ENCODE assay signal across 15 cellular contexts in the genomic region with DNA sequence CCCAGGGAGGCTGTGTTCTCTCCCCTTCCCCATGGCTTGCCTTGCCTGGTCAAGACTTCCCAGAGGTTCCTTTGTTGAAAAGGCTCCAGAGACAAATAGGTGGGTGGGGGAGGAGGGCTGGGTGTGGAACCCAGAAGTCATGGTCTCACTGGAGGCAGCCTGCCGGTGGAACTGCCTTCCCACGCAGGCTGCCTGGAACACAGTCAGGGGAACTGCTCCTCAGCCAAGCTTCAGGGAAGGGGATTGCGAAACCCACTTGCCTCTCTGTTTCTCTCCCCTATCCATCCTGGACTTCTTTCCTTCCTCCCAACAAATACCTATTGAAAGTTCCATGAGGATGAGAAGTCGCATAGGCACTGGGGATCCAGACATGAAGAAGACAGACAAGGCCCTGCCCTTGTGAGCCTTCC. TPM values are rescaled to one million over a fixed set of nuclear protein-coding genes. Genes with fewer than 3 reads are reported as not detected.
A peak's percentile ranks its signal among the peaks of the same experiment; 100 is the strongest.
DNase-seq lines count a peak whose midpoint lies in the region; FAIRE-seq and TF ChIP-seq lines count a peak whose summit lies in the region.
"Had no signal": no experiment of that assay in that cellular context is flagged by ENCODE, and none has a peak within 500 bp of the region (broad histone marks: within the 10 kb centered on the region; RNA-seq: fewer than 3 reads in every experiment).

No MANE protein-coding gene starts in this region.

- no peak overlapping the region for H3K14ac ChIP-seq in H1 (ENCODE audit: insufficient read length)

- DNase-seq in activated CD4-positive, alpha-beta T cell treated with anti-CD3 and anti-CD28 coated beads, Interleukin-2, amount 10 ng/mL, durations not matched to agents 24 days and 14 days, result peak; percentile 18
- no peak for DNase-seq in activated CD4-positive, alpha-beta T cell treated with anti-CD3 and anti-CD28 coated beads, Interleukin-2, amount 50 U/mL, for 48 hours
- peak in 1 of 2 experiments; percentile 33 for DNase-seq in H1 (ENCODE audit: low read depth in 1 of 2, low spot score in 2 of 2)
- DNase-seq in keratinocyte (ENCODE audit: low read depth, low spot score), result no peak
- peak; percentile 62 for DNase-seq in urothelium cell line (ENCODE audit: low spot score)
- DNase-seq in RCC 7860 (ENCODE audit: low spot score), result no peak
- no peak for DNase-seq in NCI-H2171 treated with DMSO at 0.1 percent for 48 hours (lab: John Stamatoyannopoulos, UW)
- DNase-seq in tibial nerve (ENCODE audit: low spot score in 2 of 2), result no peak
- DNase-seq: activated T-cell treated with anti-CD3 and anti-CD28 coated beads, Interleukin-2, amount 50 U/mL, for 24 hours; dermis blood vessel endothelial cell; DMS 273 treated with DMSO at 0.1 percent for 48 hours; NCI-H187; thyroid gland had no signal

- no peaks in the 10 kb centered on the region for H3K27me3 Mint-ChIP-seq in activated CD4-positive, alpha-beta T cell treated with anti-CD3 and anti-CD28 coated beads, Interleukin-2, amount 10 ng/mL, durations not matched to agents 24 days and 14 days

- H3K4me2 ChIP-seq in H1 (ENCODE audit: insufficient read depth in 1 of 2, low read depth in 2 of 2, low read length in 2 of 2), result no peak overlapping the region
- peak overlapping the region; percentile 65 for H3K4me2 ChIP-seq in keratinocyte (ENCODE audit: control insufficient read depth, extremely low read depth, insufficient read depth, low read depth, low read length)

- H3K4ac ChIP-seq in H1 (replicated peaks; ENCODE audit: insufficient read length, low read depth, low read length), result no peak overlapping the region

- TF ChIP-seq POLR2A in H1 (IDR thresholded peaks at IDR 0.05; ENCODE audit: control extremely low read depth in 1 of 2, low read depth in 2 of 2, low read length in 2 of 2) (no peak), tibial nerve (IDR thresholded peaks at IDR 0.05) (no peak)

- CTCF ChIA-PET in H1 (lab: Charles Lee; ENCODE audit: partially characterized antibody), result no interaction called here

- no peak overlapping the region for H4K5ac ChIP-seq in H1 (ENCODE audit: insufficient read length, low read depth, low read length)

- no peak overlapping the region for H2BK20ac ChIP-seq in H1 (ENCODE audit: low read length)

- H3K27me3 ChIP-seq in H1 (replicated peaks in 1 of 4; ENCODE audit: control insufficient read depth in 3 of 4, extremely low read depth in 1 of 4, insufficient read depth in 3 of 4, low read length in 3 of 4) (peaks cover 0 to 12% (median 2%) of the 10 kb centered on the region in 4 experiments; a peak in 2 of 7 replicates), keratinocyte (ENCODE audit: control insufficient read depth, extremely low read depth, insufficient read depth, low read length) (no peaks in the 10 kb centered on the region), tibial nerve (no peaks in the 10 kb centered on the region)
- H3K27me3 ChIP-seq: thyroid gland had no signal

- H2AFZ ChIP-seq in H1 (ENCODE audit: low read length) (no peak overlapping the region), keratinocyte (ENCODE audit: control insufficient read depth, low read length) (no peak overlapping the region)

- no peak overlapping the region for H3K4me3 Mint-ChIP-seq in activated CD4-positive, alpha-beta T cell treated with anti-CD3 and anti-CD28 coated beads, Interleukin-2, amount 10 ng/mL, durations not matched to agents 24 days and 14 days
- H3K4me3 Mint-ChIP-seq: activated T-cell treated with anti-CD3 and anti-CD28 coated beads, Interleukin-2, amount 50 U/mL, for 24 hours; natural killer cell treated with Interleukin-12 subunit alpha and Interleukin-12 subunit beta and Interleukin-15 and Interleukin-18, amount 100 ng/mL, for 72 hours had no signal

- FAIRE-seq in H1 (lab: Jason Lieb, UNC) (no peak), keratinocyte (lab: Jason Lieb, UNC) (no peak), urothelium cell line (lab: Jason Lieb, UNC) (no peak), RCC 7860 (lab: Jason Lieb, UNC) (no peak)

- H2AK5ac ChIP-seq in H1 (ENCODE audit: low read depth, low read length), result no peak overlapping the region

- 0 out of 2 replicates have a peak, but pooled peaks cover 1% of the 10 kb centered on the region for H3K23me2 ChIP-seq in H1 (ENCODE audit: low read depth, low read length)

- no peaks in the 10 kb centered on the region for H3K36me3 Mint-ChIP-seq in activated CD4-positive, alpha-beta T cell treated with anti-CD3 and anti-CD28 coated beads, Interleukin-2, amount 10 ng/mL, durations not matched to agents 24 days and 14 days (ENCODE audit: low read depth)
- H3K36me3 Mint-ChIP-seq: natural killer cell treated with Interleukin-12 subunit alpha and Interleukin-12 subunit beta and Interleukin-15 and Interleukin-18, amount 100 ng/mL, for 72 hours had no signal

- H3K4me1 ChIP-seq in H1 (replicated peaks in 1 of 4; ENCODE audit: control insufficient read depth in 3 of 4, insufficient read depth in 4 of 4, low read length in 3 of 4) (peaks cover 0 to 2% (median 0%) of the 10 kb centered on the region in 4 experiments; a peak in 1 of 7 replicates), keratinocyte (ENCODE audit: control insufficient read depth, extremely low read depth, insufficient read depth, low read length) (peaks cover 46% of the 10 kb centered on the region), tibial nerve (no peaks in the 10 kb centered on the region)
- H3K4me1 ChIP-seq: thyroid gland had no signal

- H4K20me1 ChIP-seq in H1 (replicated peaks in 1 of 2; ENCODE audit: control insufficient read depth in 1 of 2, insufficient read depth in 2 of 2, low read length in 2 of 2) (peaks cover 0 to 2% of the 10 kb centered on the region in 2 experiments), keratinocyte (ENCODE audit: control insufficient read depth, extremely low read depth, insufficient read depth, low read length) (no peaks in the 10 kb centered on the region)

- H3K4me3 ChIP-seq in H1 (ENCODE audit: extremely low read depth in 1 of 4, insufficient read depth in 2 of 4, low read depth in 3 of 4, low read length in 4 of 4) (no peak overlapping the region), keratinocyte (ENCODE audit: control insufficient read depth in 2 of 3, extremely low read depth in 1 of 3, insufficient read depth in 2 of 3, low read depth in 1 of 3, low read length in 3 of 3) (no peak overlapping the region), tibial nerve (no peak overlapping the region)
- H3K4me3 ChIP-seq: thyroid gland had no signal

- H2BK120ac ChIP-seq in H1 (replicated peaks; ENCODE audit: low read depth, low read length), result no peak overlapping the region

- TF ChIP-seq RAD21 in H1 (IDR thresholded peaks at IDR 0.05 in 1 of 2, conservative IDR thresholded peaks at IDR 0.05 in 1 of 2; ENCODE audit: low read depth in 2 of 2, low read length in 2 of 2), result no peak

- no peak for TF ChIP-seq EP300 in H1 (IDR thresholded peaks at IDR 0.05; ENCODE audit: borderline replicate concordance in 1 of 2, low read depth in 2 of 2, low read length in 2 of 2)
- TF ChIP-seq EP300 in tibial nerve (IDR thresholded peaks at IDR 0.05), result no peak

- H3K79me1 ChIP-seq in H1 (ENCODE audit: low read depth, low read length), result no peaks in the 10 kb centered on the region

- dilution Hi-C loops in keratinocyte (cut with MboI; ENCODE audit: extremely low pct_ligation_motif_present, low sequenced_read_pairs), result no loop called here

- H2BK12ac ChIP-seq in H1 (ENCODE audit: low read depth, low read length), result no peak overlapping the region

- H3K9me3 ChIP-seq in H1 (ENCODE audit: insufficient read depth in 2 of 2, low read depth in 1 of 2, low read length in 1 of 2) (no peaks in the 10 kb centered on the region), keratinocyte (ENCODE audit: control insufficient read depth, low read depth, low read length) (peaks cover 7% of the 10 kb centered on the region), tibial nerve (peaks cover 0 to 8% (median 0%) of the 10 kb centered on the region in 4 donors)
- H3K9me3 ChIP-seq: thyroid gland had no signal

- no peak overlapping the region for H4K91ac ChIP-seq in H1 (replicated peaks; ENCODE audit: insufficient read length, low read length)

- no peaks in the 10 kb centered on the region for H3K9me1 ChIP-seq in keratinocyte (ENCODE audit: control insufficient read depth, extremely low read depth, insufficient read depth, low read length)

- H3K9ac ChIP-seq in H1 (replicated peaks in 1 of 4; ENCODE audit: extremely low read depth in 1 of 4, low read depth in 3 of 4, low read length in 3 of 4) (no peak overlapping the region), keratinocyte (ENCODE audit: control insufficient read depth, extremely low read depth, insufficient read depth, low read length) (peak overlapping the region; percentile 36)

- no peak overlapping the region for H3K18ac ChIP-seq in H1 (ENCODE audit: extremely low read depth, low read length)

- TF ChIP-seq CTCF in H1 (IDR thresholded peaks at IDR 0.05; ENCODE audit: control extremely low read depth in 1 of 3, insufficient read depth in 1 of 3, low read depth in 1 of 3, low read length in 3 of 3), result no peak
- TF ChIP-seq CTCF in keratinocyte (optimal IDR thresholded peaks at IDR 0.05 in 1 of 3, IDR thresholded peaks at IDR 0.05 in 1 of 3, conservative IDR thresholded peaks at IDR 0.05 in 1 of 3; ENCODE audit: extremely low read depth in 1 of 3, insufficient read depth in 2 of 3, low read length in 3 of 3), result no peak
- no peak for TF ChIP-seq CTCF in tibial nerve (IDR thresholded peaks at IDR 0.05)

- no peaks in the 10 kb centered on the region for H3K9me3 Mint-ChIP-seq in activated CD4-positive, alpha-beta T cell treated with anti-CD3 and anti-CD28 coated beads, Interleukin-2, amount 10 ng/mL, durations not matched to agents 24 days and 14 days
- H3K9me3 Mint-ChIP-seq: activated T-cell treated with anti-CD3 and anti-CD28 coated beads, Interleukin-2, amount 50 U/mL, for 24 hours had no signal

- H3K36me3 ChIP-seq in H1 (ENCODE audit: control insufficient read depth in 2 of 4, insufficient read depth in 4 of 4, low read length in 3 of 4) (no peaks in the 10 kb centered on the region), keratinocyte (ENCODE audit: control insufficient read depth in 2 of 2, extremely low read depth in 1 of 2, insufficient read depth in 2 of 2, low read length in 2 of 2) (no peaks in the 10 kb centered on the region), tibial nerve (no peaks in the 10 kb centered on the region)
- H3K36me3 ChIP-seq: thyroid gland had no signal

- H2BK5ac ChIP-seq in H1 (ENCODE audit: low read depth, low read length), result no peak overlapping the region

- intact Hi-C loops in activated CD4-positive, alpha-beta T cell treated with anti-CD3 and anti-CD28 coated beads, Interleukin-2, amount 10 ng/mL, durations not matched to agents 24 days and 14 days (cut with micrococcal nuclease), result no loop called here

- H3K79me2 ChIP-seq in H1 (ENCODE audit: control insufficient read depth in 1 of 2, insufficient read depth in 2 of 2, low read length in 2 of 2), result no peaks in the 10 kb centered on the region
- no peaks in the 10 kb centered on the region for H3K79me2 ChIP-seq in keratinocyte (ENCODE audit: control insufficient read depth, insufficient read depth, low read length)

- H4K8ac ChIP-seq in H1 (ENCODE audit: extremely low read depth, insufficient read depth, low read length), result no peak overlapping the region

- H3K27ac ChIP-seq in H1 (ENCODE audit: low read depth, low read length) (no peak overlapping the region), keratinocyte (ENCODE audit: control insufficient read depth, insufficient read depth, low read length) (peak overlapping the region; percentile 84), tibial nerve (no peak overlapping the region)
- H3K27ac ChIP-seq: thyroid gland had no signal

- 86% methylated on average over 4 of the region's 4 CpGs; no CpG with 5 or more reads in 1 of the 2 experiments for WGBS in H1 (ENCODE audit: extremely low coverage in 1 of 2, insufficient coverage in 1 of 2, insufficient read length in 1 of 2, insufficient replicate concordance in 2 of 2, low coverage in 1 of 2, low lambda C conversion rate in 2 of 2, missing lambda C conversion rate in 1 of 2), 2 experiments
- 68 to 70% methylated on average over 4 of the region's 4 CpGs for WGBS in tibial nerve, 2 donors

- no peak overlapping the region for H3K23ac ChIP-seq in H1 (ENCODE audit: insufficient read length)

- POLR2A ChIA-PET in H1 (lab: Charles Lee; ENCODE audit: partially characterized antibody), result interaction anchor here (0.6 kb wide), 1 partner anchor 182 kb away, joined by 4 read pairs; no protein-coding TSS in a partner anchor

- no peak overlapping the region for H3K56ac ChIP-seq in H1 (replicated peaks; ENCODE audit: insufficient read length, low read depth, low read length)

- H3K27ac Mint-ChIP-seq in activated CD4-positive, alpha-beta T cell treated with anti-CD3 and anti-CD28 coated beads, Interleukin-2, amount 10 ng/mL, durations not matched to agents 24 days and 14 days, result no peak overlapping the region
- H3K27ac Mint-ChIP-seq: activated T-cell treated with anti-CD3 and anti-CD28 coated beads, Interleukin-2, amount 50 U/mL, for 24 hours; natural killer cell treated with Interleukin-12 subunit alpha and Interleukin-12 subunit beta and Interleukin-15 and Interleukin-18, amount 100 ng/mL, for 72 hours had no signal

- H2BK15ac ChIP-seq in H1 (ENCODE audit: low read length), result no peak overlapping the region

- no peaks in the 10 kb centered on the region for H3K4me1 Mint-ChIP-seq in activated CD4-positive, alpha-beta T cell treated with anti-CD3 and anti-CD28 coated beads, Interleukin-2, amount 10 ng/mL, durations not matched to agents 24 days and 14 days

RNA-seq across cellular contexts. Expression of a gene that starts 31.6 kb away (rescaled TPM):
- not detected in 2 replicates for total RNA-seq in activated CD4-positive, alpha-beta T cell treated with anti-CD3 and anti-CD28 coated beads, Interleukin-2, amount 10 ng/mL, durations not matched to agents 24 days and 14 days
- not detected in 2 replicates for total RNA-seq in H1 (2021; fragmentation: NEBNext Ultra II Directional; extraction: Animal tissue kit (Norgen Biotek cat#: 25700))
- polyA plus RNA-seq in H1 (2011; rRNA removed) (not detected in 2 replicates), keratinocyte (0.06 to 0.17 TPM (median 0.13 TPM) in 3 replicates)
- polyA plus RNA-seq in H1 (2011; cell fraction: cytosol; rRNA removed), result not detected
- polyA plus RNA-seq in H1 (2011; cell fraction: nucleus; rRNA removed), result not detected
- polyA plus RNA-seq in H1 (2012, experiment 1 of 2), result not detected in 4 replicates
- not detected for polyA plus RNA-seq in H1 (2012, experiment 2 of 2)
- polyA plus RNA-seq in H1 (2013, experiment 1 of 2), result not detected
- not detected for polyA plus RNA-seq in H1 (2013, experiment 2 of 2)
- polyA minus RNA-seq in H1 (2011; rRNA and poly(A)+ RNA removed), result not detected in 2 replicates
- polyA minus RNA-seq in H1 (2011; cell fraction: cytosol; rRNA and poly(A)+ RNA removed), result not detected
- not detected for polyA minus RNA-seq in H1 (2011; cell fraction: nucleus; rRNA and poly(A)+ RNA removed)
- polyA plus RNA-seq in keratinocyte (2011; ENCODE audit: low read depth), result 0.95 TPM
- 0.14 TPM in 1 of 2 replicates, not detected in the other for polyA plus RNA-seq in keratinocyte (2011; cell fraction: cytosol; rRNA removed)
- 0.11 TPM in 1 of 2 replicates, not detected in the other for polyA plus RNA-seq in keratinocyte (2011; cell fraction: nucleus; rRNA removed)
- polyA plus RNA-seq in keratinocyte (2012; ENCODE audit: low replicate concordance), result 1.9 TPM in 1 of 2 replicates, not detected in the other
- polyA minus RNA-seq in keratinocyte, result not detected in 3 replicates
- not detected for polyA minus RNA-seq in keratinocyte (2011; cell fraction: cytosol; rRNA and poly(A)+ RNA removed)
- not detected in 2 replicates for polyA minus RNA-seq in keratinocyte (2011; cell fraction: nucleus; rRNA and poly(A)+ RNA removed)
- total RNA-seq in tibial nerve, result 10 to 100 TPM; 11.1 to 59.4 (median 14.8) TPM
- total RNA-seq: A172; dermis blood vessel endothelial cell; natural killer cell treated with Interleukin-12 subunit alpha and Interleukin-12 subunit beta and Interleukin-15 and Interleukin-18, amount 100 ng/mL, for 72 hours had no signal

Comparison
In these comparisons a context has a peak if more than half of its experiments do, and no peak if none do; other contexts are left out.
1. DNase-seq: peak in activated CD4-positive, alpha-beta T cell treated with anti-CD3 and anti-CD28 coated beads, Interleukin-2, amount 10 ng/mL, durations not matched to agents 24 days and 14 days (single experiment) and urothelium cell line (single experiment); none in activated CD4-positive, alpha-beta T cell treated with anti-CD3 and anti-CD28 coated beads, Interleukin-2, amount 50 U/mL, for 48 hours (0 of 2), keratinocyte (single experiment), RCC 7860 (single experiment), NCI-H2171 treated with DMSO at 0.1 percent for 48 hours (single experiment) and tibial nerve (0 of 2).
2. RNA of a gene that starts 31.6 kb away (total RNA-seq): 11.1 to 59.4 TPM in tibial nerve; not detected in H1 and not detected in activated CD4-positive, alpha-beta T cell treated with anti-CD3 and anti-CD28 coated beads, Interleukin-2, amount 10 ng/mL, durations not matched to agents 24 days and 14 days; every median in the first group is over 10 times any median in the second.